Comparison of ENCODE assay signal across 28 cellular contexts in the genomic region with DNA sequence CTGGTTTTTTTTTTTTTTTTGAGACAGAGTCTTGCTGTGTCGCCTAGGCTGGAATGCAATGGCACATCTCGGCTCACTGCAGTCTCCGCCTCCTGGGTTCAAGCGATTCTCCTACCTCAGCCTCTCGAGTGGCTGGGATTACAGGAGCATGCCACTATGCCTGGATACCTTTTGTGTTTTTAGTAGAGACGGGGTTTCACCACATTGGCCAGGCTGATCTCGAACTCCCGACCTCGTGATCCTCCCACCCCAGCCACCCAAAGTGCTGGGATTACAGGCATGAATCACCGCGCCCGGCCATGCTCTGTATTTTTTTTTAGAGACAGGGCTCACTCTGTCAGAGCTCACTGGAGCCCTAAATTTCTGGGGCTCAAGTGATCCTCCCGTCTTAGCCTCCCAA. TPM values are rescaled to one million over a fixed set of nuclear protein-coding genes. Genes with fewer than 3 reads are reported as not detected.
DNase-seq lines count a peak whose midpoint lies in the region; ATAC-seq, FAIRE-seq and TF ChIP-seq lines count a peak whose summit lies in the region.
"Had no signal": no experiment of that assay in that cellular context is flagged by ENCODE, and none has a peak within 500 bp of the region (broad histone marks: within the 10 kb centered on the region; RNA-seq: fewer than 3 reads in every experiment).

No MANE protein-coding gene starts in this region.

- DNase-seq in K562 (ENCODE audit: extremely low read depth in 1 of 4, low spot score in 3 of 4) (no peak), kidney (peak; percentile 16), trophoblast cell (peak; percentile 44 to 59), Karpas-422 (no peak), brain microvascular endothelial cell (no peak)
- DNase-seq in stimulated activated naive CD4-positive, alpha-beta T cell treated with Interleukin-2 at 50 U/mL for 16 hours (lab: John Stamatoyannopoulos, UW) = no peak
- DNase-seq: 8988T; ACHN; AML-193; BE2C; CD4-positive, alpha-beta T cell; CD8-positive, alpha-beta memory T cell; DMS 273 treated with DMSO at 0.1 percent for 48 hours; DMS79 treated with DMSO at 0.1 percent for 48 hours; GF-D8; GM23248; H9 had no signal

- TF ChIP-seq EP300 in K562 (IDR thresholded peaks at IDR 0.05; ENCODE audit: low read length) = no peak

- no peak overlapping the region for H3K18ac ChIP-seq in trophoblast cell (ENCODE audit: low read length)

- H3K14ac ChIP-seq in trophoblast cell (ENCODE audit: low read length) = no peak overlapping the region

- no TSS peak for BruUV-seq in K562 (replicated peaks; lab: Mats Ljungman, UMichigan)

- H3K4ac ChIP-seq in trophoblast cell (ENCODE audit: low read depth, low read length) = no peak overlapping the region

- H4K8ac ChIP-seq in trophoblast cell (ENCODE audit: low read depth, low read length) = no peak overlapping the region

- no peaks in the 10 kb centered on the region for H3K79me1 ChIP-seq in trophoblast cell (ENCODE audit: low read length)

- no peak overlapping the region for H2BK12ac ChIP-seq in trophoblast cell (ENCODE audit: low read length)

- H2AK5ac ChIP-seq in trophoblast cell (ENCODE audit: low read length) = peak overlapping the region; percentile 29

- H3K23ac ChIP-seq in trophoblast cell (ENCODE audit: low read length) = no peak overlapping the region

- no peak overlapping the region for H2BK5ac ChIP-seq in trophoblast cell (ENCODE audit: low read depth, low read length, poor library complexity)

- TF ChIP-seq RAD21 in K562 (CRISPR knock-in tag; conservative IDR thresholded peaks at IDR 0.05 in 1 of 2, IDR thresholded peaks at IDR 0.05 in 1 of 2) = no peak

- H4K91ac ChIP-seq in trophoblast cell (ENCODE audit: low read depth, low read length) = no peak overlapping the region

- ATAC-seq in K562 (no peak), GM19023 (IDR thresholded peaks at IDR 0.05; ENCODE audit: unreplicated experiment) (no peak)
- ATAC-seq: HCT116 had no signal

- no peaks in the 10 kb centered on the region for H3K9me3 ChIP-seq in K562 (replicated peaks; ENCODE audit: control insufficient read depth, insufficient read depth, low read depth, low read length)
- H3K9me3 ChIP-seq in kidney (ENCODE audit: control insufficient read depth in 1 of 2, low read length in 2 of 2) = no peaks in the 10 kb centered on the region
- no peaks in the 10 kb centered on the region for H3K9me3 ChIP-seq in trophoblast cell (ENCODE audit: insufficient read depth, low read depth, low read length)
- no peaks in the 10 kb centered on the region for H3K9me3 ChIP-seq in Karpas-422 (ENCODE audit: low read length)
- H3K9me3 ChIP-seq: A549; BE2C; BLaER1 treated with 17β-estradiol and CSF1 and Interleukin-3, amounts not matched to agents 10 nM and 100 nM had no signal

- H4K20me1 ChIP-seq in K562 (replicated peaks; ENCODE audit: control insufficient read depth, insufficient read depth, low read length) = no peaks in the 10 kb centered on the region
- H4K20me1 ChIP-seq in Karpas-422 (ENCODE audit: insufficient read depth, low read depth, low read length) = no peaks in the 10 kb centered on the region
- H4K20me1 ChIP-seq: BLaER1 treated with 17β-estradiol and CSF1 and Interleukin-3, amounts not matched to agents 10 nM and 100 nM had no signal

- no peaks in the 10 kb centered on the region for H3K79me2 ChIP-seq in K562 (ENCODE audit: control insufficient read depth, insufficient read depth, low read length)
- H3K79me2 ChIP-seq in trophoblast cell (ENCODE audit: control insufficient read depth, insufficient read depth, low read length, poor library complexity) = no peaks in the 10 kb centered on the region
- H3K79me2 ChIP-seq in Karpas-422 (ENCODE audit: low read length) = no peaks in the 10 kb centered on the region

- intact Hi-C loops in K562 (cut with micrococcal nuclease) (no loop called here), kidney (cut with DNase I) (no loop called here)

- H3K9ac ChIP-seq in K562 (ENCODE audit: insufficient read depth in 1 of 2, low read depth in 2 of 2, low read length in 2 of 2) (no peak overlapping the region), kidney (ENCODE audit: low read length in 2 of 2) (no peak overlapping the region), trophoblast cell (ENCODE audit: low read length) (no peak overlapping the region), Karpas-422 (ENCODE audit: low read length) (no peak overlapping the region)
- H3K9ac ChIP-seq: BLaER1 treated with 17β-estradiol and CSF1 and Interleukin-3, amounts not matched to agents 10 nM and 100 nM; GM23248 had no signal

- H2AFZ ChIP-seq in K562 (ENCODE audit: low read depth, low read length) = no peak overlapping the region
- no peak overlapping the region for H2AFZ ChIP-seq in trophoblast cell (ENCODE audit: insufficient read depth, low read length, poor library complexity)
- H2AFZ ChIP-seq in Karpas-422 (ENCODE audit: low read length) = no peak overlapping the region
- H2AFZ ChIP-seq: GM23248 had no signal

- H3K27me3 ChIP-seq in K562 (ENCODE audit: control insufficient read depth in 2 of 2, insufficient read depth in 2 of 2, low read length in 2 of 2) (peaks cover 2 to 17% of the 10 kb centered on the region in 2 experiments; a peak in 3 of 5 replicates), trophoblast cell (ENCODE audit: insufficient read depth, low read length) (no peaks in the 10 kb centered on the region), Karpas-422 (ENCODE audit: low read length) (no peaks in the 10 kb centered on the region), brain microvascular endothelial cell (replicated peaks) (no peaks in the 10 kb centered on the region)
- H3K27me3 ChIP-seq: BLaER1 treated with 17β-estradiol and CSF1 and Interleukin-3, amounts not matched to agents 10 nM and 100 nM had no signal

- FAIRE-seq in K562 (lab: Jason Lieb, UNC) (no peak), kidney (lab: Jason Lieb, UNC) (no peak)
- FAIRE-seq: A549, D721Med, GM12891, GM18507 had no signal

- CTCF ChIA-PET in K562 (lab: Yijun Ruan, JAX; ENCODE audit: low intra/inter-chr PET ratio) = no interaction called here

- no peaks in the 10 kb centered on the region for H3K9me2 ChIP-seq in Karpas-422 (replicated peaks; ENCODE audit: insufficient read depth, low read length)

- no peaks in the 10 kb centered on the region for H3K9me1 ChIP-seq in K562 (ENCODE audit: control insufficient read depth, insufficient read depth, low read length)

- H3K4me3 ChIP-seq in K562 (no peak overlapping the region), kidney (ENCODE audit: low read length in 2 of 2) (no peak overlapping the region), trophoblast cell (ENCODE audit: low read depth, low read length) (no peak overlapping the region), Karpas-422 (ENCODE audit: low read length) (no peak overlapping the region), brain microvascular endothelial cell (ENCODE audit: low read depth, low read length) (no peak overlapping the region)
- H3K4me3 ChIP-seq: A549; BLaER1 treated with 17β-estradiol and CSF1 and Interleukin-3, amounts not matched to agents 10 nM and 100 nM; GM23248 had no signal

- POLR2A ChIA-PET in K562 (lab: Yijun Ruan, JAX) = no interaction called here

- H3K36me3 ChIP-seq in K562 (ENCODE audit: control insufficient read depth, insufficient read depth, low read length) = no peaks in the 10 kb centered on the region
- H3K36me3 ChIP-seq in kidney (ENCODE audit: control insufficient read depth in 1 of 2, insufficient read depth in 2 of 2, low read length in 2 of 2) = no peaks in the 10 kb centered on the region
- H3K36me3 ChIP-seq in trophoblast cell (ENCODE audit: control insufficient read depth in 1 of 2, insufficient read depth in 2 of 2, low read length in 2 of 2) = no peaks in the 10 kb centered on the region
- H3K36me3 ChIP-seq in Karpas-422 (ENCODE audit: insufficient read depth, low read length) = no peaks in the 10 kb centered on the region
- no peaks in the 10 kb centered on the region for H3K36me3 ChIP-seq in brain microvascular endothelial cell (replicated peaks)
- H3K36me3 ChIP-seq: BE2C; BLaER1 treated with 17β-estradiol and CSF1 and Interleukin-3, amounts not matched to agents 10 nM and 100 nM had no signal

- no peak for TF ChIP-seq POLR2A in K562 (conservative IDR thresholded peaks at IDR 0.05)

- no peak overlapping the region for H2BK120ac ChIP-seq in trophoblast cell (ENCODE audit: insufficient read depth, low read length, poor library complexity)

- TF ChIP-seq CTCF in K562 (IDR thresholded peaks at IDR 0.05 in 2 of 3, conservative IDR thresholded peaks at IDR 0.05 in 1 of 3; ENCODE audit: insufficient read depth in 2 of 3, low read depth in 1 of 3, low read length in 3 of 3) = no peak
- no peak for TF ChIP-seq CTCF in kidney (IDR thresholded peaks at IDR 0.05; ENCODE audit: borderline replicate concordance, extremely low read depth, insufficient read depth)
- no peak for TF ChIP-seq CTCF in brain microvascular endothelial cell (IDR thresholded peaks at IDR 0.05; ENCODE audit: low read depth, low read length, missing control alignments)

- H3K27ac ChIP-seq in K562 (ENCODE audit: extremely low read depth, low read depth, low read length) (no peak overlapping the region), kidney (ENCODE audit: low read depth in 2 of 2, low read length in 2 of 2) (no peak overlapping the region), trophoblast cell (ENCODE audit: low read depth, low read length) (no peak overlapping the region), Karpas-422 (ENCODE audit: low read length) (no peak overlapping the region), brain microvascular endothelial cell (no peak overlapping the region)
- H3K27ac ChIP-seq: A549; BLaER1 treated with 17β-estradiol and CSF1 and Interleukin-3, amounts not matched to agents 10 nM and 100 nM; GM23248 had no signal

- in situ Hi-C loops in K562 (cut with MboI) (no loop called here), brain microvascular endothelial cell (cut with HindIII; ENCODE audit: low pct_ligation_motif_present, low sequenced_read_pairs) (no loop called here)

- WGBS in K562 (ENCODE audit: insufficient coverage, low coverage, missing lambda C conversion rate) = 16% methylated on average over 8 of the region's 13 CpGs
- WGBS in trophoblast cell (ENCODE audit: extremely low coverage, insufficient coverage, insufficient read length) = no CpG with 5 or more reads among the region's 13 CpGs

- H4K12ac ChIP-seq in trophoblast cell (ENCODE audit: low read depth, low read length) = no peak overlapping the region

- H3K4me2 ChIP-seq in K562 (ENCODE audit: insufficient read depth, low read length) (no peak overlapping the region), trophoblast cell (ENCODE audit: low read length) (no peak overlapping the region), Karpas-422 (ENCODE audit: low read depth, low read length, poor library complexity, severe bottlenecking) (no peak overlapping the region)
- H3K4me2 ChIP-seq: A549; BLaER1 treated with 17β-estradiol and CSF1 and Interleukin-3, amounts not matched to agents 10 nM and 100 nM had no signal

- no peaks in the 10 kb centered on the region for H3K4me1 ChIP-seq in K562 (replicated peaks in 1 of 2; ENCODE audit: control insufficient read depth in 2 of 2, insufficient read depth in 2 of 2, low read length in 2 of 2)
- no peaks in the 10 kb centered on the region for H3K4me1 ChIP-seq in kidney (ENCODE audit: control insufficient read depth in 1 of 2, insufficient read depth in 1 of 2, low read depth in 1 of 2, low read length in 2 of 2)
- peaks cover 0 to 4% of the 10 kb centered on the region in 2 experiments for H3K4me1 ChIP-seq in trophoblast cell (ENCODE audit: control insufficient read depth in 1 of 2, insufficient read depth in 2 of 2, low read length in 2 of 2)
- no peaks in the 10 kb centered on the region for H3K4me1 ChIP-seq in Karpas-422 (ENCODE audit: low read length)
- H3K4me1 ChIP-seq: A549; BE2C; BLaER1 treated with 17β-estradiol and CSF1 and Interleukin-3, amounts not matched to agents 10 nM and 100 nM had no signal

RNA-seq across cellular contexts. Expression of a gene that starts 32.6 kb away (rescaled TPM):
- total RNA-seq in K562 (2011; cell fraction: chromatin; rRNA removed; ENCODE audit: low replicate concordance) = 0.23 TPM in 1 of 2 replicates, not detected in the other
- total RNA-seq in K562 (2011; cell fraction: nucleolus; rRNA removed) = 0.17 and 0.39 TPM in 2 replicates
- not detected in 2 replicates for total RNA-seq in K562 (2011; cell fraction: nucleoplasm; rRNA removed)
- total RNA-seq in K562 (2014; rRNA removed) = 0.05 TPM in 1 of 2 replicates, not detected in the other
- not detected in 2 replicates for total RNA-seq in K562 (2014; rRNA removed; fragmentation: Illumina TruSeq; extraction: Trizol)
- not detected in 2 replicates for total RNA-seq in K562 (2015; rRNA removed; fragmentation: Illumina TruSeq; extraction: Trizol)
- total RNA-seq in K562 (2021) = 0.09 and 0.11 TPM in 2 replicates
- polyA plus RNA-seq in K562 (2011; rRNA removed) = 0.06 TPM in 1 of 2 replicates, not detected in the other
- polyA plus RNA-seq in K562 (2011; cell fraction: cytosol; rRNA removed) = 0.01 and 0.09 TPM in 2 replicates
- polyA plus RNA-seq in K562 (2011; cell fraction: nucleus; rRNA removed) = not detected in 2 replicates
- polyA plus RNA-seq in K562 (2012) = not detected in 2 replicates
- not detected in 2 replicates for polyA plus RNA-seq in K562 (2014; fragmentation: Illumina TruSeq; extraction: Trizol)
- polyA plus RNA-seq in K562 (2014; fragmentation: Nextera tagmentation; extraction: Ambion mirVana) = not detected
- not detected in 2 replicates for polyA plus RNA-seq in K562 (2014; rRNA removed)
- polyA minus RNA-seq in K562 (2011; rRNA and poly(A)+ RNA removed) = not detected in 2 replicates
- polyA minus RNA-seq in K562 (2011; cell fraction: cytosol; rRNA and poly(A)+ RNA removed) = not detected in 2 replicates
- not detected in 2 replicates for polyA minus RNA-seq in K562 (2011; cell fraction: nucleus; rRNA and poly(A)+ RNA removed)
- total RNA-seq in kidney = not detected
- polyA plus RNA-seq in kidney (ENCODE audit: insufficient read depth, low read depth, low replicate concordance) = not detected
- 0.01 TPM in 1 of 2 replicates, not detected in the other for polyA plus RNA-seq in trophoblast cell (2013)
- not detected in 2 replicates for total RNA-seq in Karpas-422 (2014; rRNA removed; shearing (Covaris generic); ENCODE audit: low replicate concordance)
- total RNA-seq: CD4-positive, alpha-beta T cell; CD8-positive, alpha-beta memory T cell; Daoy; G401; GM23248; H4 had no signal
- polyA plus RNA-seq: A549; CD14-positive monocyte; CD8-positive, alpha-beta memory T cell; GM23248 had no signal

RNA-seq across cellular contexts. Expression of a gene that starts 45.2 kb away (rescaled TPM):
- not detected in 2 replicates for total RNA-seq in K562 (2011; cell fraction: chromatin; rRNA removed; ENCODE audit: low replicate concordance)
- total RNA-seq in K562 (2011; cell fraction: nucleolus; rRNA removed) = not detected in 2 replicates
- total RNA-seq in K562 (2011; cell fraction: nucleoplasm; rRNA removed) = not detected in 2 replicates
- total RNA-seq in K562 (2014; rRNA removed) (not detected in 2 replicates), K562 (2014; rRNA removed; fragmentation: Illumina TruSeq; extraction: Trizol) (not detected in 2 replicates), K562 (2015; rRNA removed; fragmentation: Illumina TruSeq; extraction: Trizol) (not detected in 2 replicates), K562 (2021) (not detected in 2 replicates), kidney (0.13 TPM)
- polyA plus RNA-seq in K562 (2011; rRNA removed) (not detected in 2 replicates), K562 (2014; fragmentation: Illumina TruSeq; extraction: Trizol) (not detected in 2 replicates), K562 (2014; fragmentation: Nextera tagmentation; extraction: Ambion mirVana) (not detected), K562 (2014; rRNA removed) (not detected in 2 replicates), kidney (ENCODE audit: insufficient read depth, low read depth, low replicate concordance) (0.47 TPM)
- not detected in 2 replicates for polyA plus RNA-seq in K562 (2011; cell fraction: cytosol; rRNA removed)
- polyA plus RNA-seq in K562 (2011; cell fraction: nucleus; rRNA removed) = not detected in 2 replicates
- polyA plus RNA-seq in K562 (2012) = not detected in 2 replicates
- polyA minus RNA-seq in K562 (2011; rRNA and poly(A)+ RNA removed) = not detected in 2 replicates
- not detected in 2 replicates for polyA minus RNA-seq in K562 (2011; cell fraction: cytosol; rRNA and poly(A)+ RNA removed)
- not detected in 2 replicates for polyA minus RNA-seq in K562 (2011; cell fraction: nucleus; rRNA and poly(A)+ RNA removed)
- polyA plus RNA-seq in trophoblast cell (2013) = 0.34 and 0.47 TPM in 2 replicates
- not detected in 2 replicates for total RNA-seq in Karpas-422 (2014; rRNA removed; shearing (Covaris generic); ENCODE audit: low replicate concordance)
- total RNA-seq: CD4-positive, alpha-beta T cell; CD8-positive, alpha-beta memory T cell; Daoy; G401; GM23248; H4 had no signal
- polyA plus RNA-seq: A549; CD14-positive monocyte; CD8-positive, alpha-beta memory T cell; GM23248 had no signal

Comparison
In these comparisons a context has a peak if more than half of its experiments do, and no peak if none do; other contexts are left out.
1. DNase-seq: peak in kidney (single experiment) and trophoblast cell (2 of 2); none in K562 (0 of 4), Karpas-422 (single experiment), brain microvascular endothelial cell (single experiment) and stimulated activated naive CD4-positive, alpha-beta T cell treated with Interleukin-2 at 50 U/mL for 16 hours (single experiment).